ENCODE assay signal across 1 cellular context in the genomic region with DNA sequence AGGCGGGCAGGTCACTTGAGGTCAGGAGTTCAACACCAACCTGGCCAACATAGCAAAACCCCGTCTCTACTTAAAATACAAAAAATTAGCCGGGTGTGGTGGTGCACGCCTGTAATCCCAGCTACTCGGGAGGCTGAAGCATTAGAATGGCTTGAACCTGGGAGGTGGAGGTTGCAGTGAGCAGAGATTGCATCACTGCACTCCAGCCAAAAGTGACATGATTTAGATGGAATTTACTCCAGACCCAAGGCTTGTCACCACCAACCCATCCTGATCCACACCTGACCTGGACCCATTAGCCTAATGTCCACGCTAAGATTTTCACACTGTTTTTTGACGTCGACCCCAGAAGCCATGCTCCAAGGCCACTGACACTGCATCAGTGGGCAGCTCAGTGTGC.
TF ChIP-seq lines count a peak whose summit lies in the region.

No MANE protein-coding gene starts in this region.

TF ChIP-seq in IMR-90, 13 proteins besides CTCF, POLR2A, EP300 and RAD21:
- TF ChIP-seq CEBPB (IDR thresholded peaks at IDR 0.05; ENCODE audit: low read depth, low read length), result peak; percentile 56; the same call in 1 of the 2 replicates
